In the genomic region with DNA sequence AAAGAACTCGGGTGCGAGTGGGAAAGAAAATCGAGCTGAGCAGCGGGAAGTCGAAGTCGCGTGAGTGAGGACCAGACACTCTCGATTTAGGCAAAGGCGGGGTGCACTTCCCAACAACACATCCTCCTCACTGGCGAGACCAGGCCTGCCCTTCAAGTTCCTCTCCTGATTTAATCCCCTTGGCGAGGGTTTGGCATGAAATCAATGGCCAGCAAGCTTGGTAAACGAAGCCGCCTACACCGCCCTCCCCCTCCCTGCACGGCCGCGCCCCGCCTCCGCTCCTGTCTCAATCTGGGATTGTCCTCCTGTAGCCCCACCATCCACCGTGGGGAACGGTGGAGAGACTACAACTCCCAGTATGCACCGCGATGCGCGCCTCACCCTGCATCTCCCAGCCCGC, we compare ENCODE assay signal across 6 cellular contexts. TPM values are rescaled to one million over a fixed set of nuclear protein-coding genes. Genes with fewer than 3 reads are reported as not detected.
"Had no signal": no experiment of that assay in that cellular context is flagged by ENCODE, and none has a peak within 500 bp of the region (broad histone marks: within the 10 kb centered on the region; RNA-seq: fewer than 3 reads in every experiment).

A gene with protein sequence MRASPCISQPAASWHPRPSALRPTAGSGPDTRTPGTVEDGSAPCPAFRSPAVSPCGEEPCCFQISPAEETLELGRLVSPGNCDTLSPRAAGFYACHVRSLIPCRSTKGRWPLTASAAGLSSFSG (plus strand): TSS at position 301 of the 400 bp plus-strand sequence. CDS start 68 bp downstream, at position 369.

RNA-seq across cellular contexts. Expression of the gene that starts here (rescaled TPM):
- total RNA-seq: cerebellum, dermis blood vessel endothelial cell, endothelial cell of umbilical vein, glomerular endothelial cell, kidney epithelial cell, liver had no signal
- polyA plus RNA-seq: endothelial cell of umbilical vein had no signal
